In genomic region chr17:1226308-1226707, GRCh38 we compare ENCODE assay signal across 34 cellular contexts. TPM values are rescaled to one million over a fixed set of nuclear protein-coding genes. Genes with fewer than 3 reads are reported as not detected.
"Had no signal": no experiment of that assay in that cellular context is flagged by ENCODE, and none has a peak within 500 bp of the region (broad histone marks: within the 10 kb centered on the region; RNA-seq: fewer than 3 reads in every experiment).

No MANE protein-coding gene starts in this region.

- H3K9me3 Mint-ChIP-seq: effector memory CD8-positive, alpha-beta T cell; stimulated activated memory B cell treated with anti-CD40 and anti-IgM and Interleukin-4, amounts not matched to agents 10 μg/mL and 1 μg/mL and 100 μg/mL, for 72 hours; stimulated activated naive CD8-positive, alpha-beta T cell treated with anti-CD3 and anti-CD28 coated beads, Interleukin-15, Interleukin-2, amounts not matched to agents 100 ng/mL and 50 ng/mL, for 24 hours had no signal

- H3K27ac Mint-ChIP-seq: effector memory CD8-positive, alpha-beta T cell; nephron progenitor cell; stimulated activated memory B cell treated with anti-CD40 and anti-IgM and Interleukin-4, amounts not matched to agents 10 μg/mL and 1 μg/mL and 100 μg/mL, for 72 hours; stimulated activated naive CD8-positive, alpha-beta T cell treated with anti-CD3 and anti-CD28 coated beads, Interleukin-15, Interleukin-2, amounts not matched to agents 100 ng/mL and 50 ng/mL, for 24 hours had no signal

- H3K4me3 Mint-ChIP-seq: effector memory CD8-positive, alpha-beta T cell; nephron progenitor cell; stimulated activated naive CD8-positive, alpha-beta T cell treated with anti-CD3 and anti-CD28 coated beads, Interleukin-15, Interleukin-2, amounts not matched to agents 100 ng/mL and 50 ng/mL, for 24 hours had no signal

- H3K4me3 ChIP-seq: esophagus squamous epithelium, heart right ventricle, left lung, ovary, psoas muscle, skin epidermis, spleen, thoracic aorta, tibial nerve, upper lobe of right lung, vagina had no signal

- H3K36me3 ChIP-seq: esophagus squamous epithelium, heart right ventricle, left lung, ovary, thoracic aorta, tibial nerve, upper lobe of right lung, vagina had no signal

- FAIRE-seq: endometrium, islet of Langerhans had no signal

- DNase-seq: cortex of kidney; effector memory CD8-positive, alpha-beta T cell; erythroblast; esophagus squamous epithelium; foreskin melanocyte; glutamatergic neuron; heart right ventricle; hippocampal formation; left cardiac atrium; naive thymus-derived CD8-positive, alpha-beta T cell; nephron progenitor cell; occipital lobe; ovary; psoas muscle; right cardiac atrium; spleen; stimulated activated CD4-positive, alpha-beta T cell treated with anti-CD3 and anti-CD28 coated beads, Interleukin-4, amount 100 ng/mL, for 4 hours; upper lobe of right lung had no signal

- H3K4me1 ChIP-seq: psoas muscle, upper lobe of right lung had no signal

- H3K27ac ChIP-seq: esophagus squamous epithelium, heart right ventricle, left lung, ovary, psoas muscle, skin epidermis, spleen, thoracic aorta, tibial nerve, upper lobe of right lung, vagina had no signal

- ATAC-seq: effector memory CD8-positive, alpha-beta T cell; heart right ventricle; left cardiac atrium; left lung; naive thymus-derived CD8-positive, alpha-beta T cell; psoas muscle; right cardiac atrium; stimulated activated memory B cell treated with anti-CD40 and anti-IgM and Interleukin-4, amounts not matched to agents 10 μg/mL and 1 μg/mL and 100 μg/mL, for 72 hours; upper lobe of right lung had no signal

- H3K9me3 ChIP-seq: esophagus squamous epithelium, left lung, ovary, psoas muscle, thoracic aorta, upper lobe of right lung, vagina had no signal

RNA-seq across cellular contexts. Expression of gene BHLHA9, which starts 43.9 kb away (rescaled TPM):
- total RNA-seq: dermis microvascular lymphatic vessel endothelial cell; esophagus squamous epithelium; kidney epithelial cell; left cardiac atrium; left lung; lower leg skin; lung microvascular endothelial cell; mesenteric fat pad; myocyte; naive thymus-derived CD8-positive, alpha-beta T cell; occipital lobe; ovary; psoas muscle; renal cortical epithelial cell; right cardiac atrium; spleen; thoracic aorta; tibial nerve; upper lobe of right lung; vagina had no signal
- polyA plus RNA-seq: heart right ventricle; naive thymus-derived CD8-positive, alpha-beta T cell; ovary; psoas muscle; right cardiac atrium; spleen had no signal

RNA-seq across cellular contexts. Expression of gene TRARG1, which starts 53.2 kb away (rescaled TPM):
- total RNA-seq: dermis microvascular lymphatic vessel endothelial cell; esophagus squamous epithelium; kidney epithelial cell; left lung; lung microvascular endothelial cell; myocyte; naive thymus-derived CD8-positive, alpha-beta T cell; occipital lobe; renal cortical epithelial cell; spleen; upper lobe of right lung had no signal
